Comparison of ENCODE assay signal across 35 cellular contexts in the genomic region with DNA sequence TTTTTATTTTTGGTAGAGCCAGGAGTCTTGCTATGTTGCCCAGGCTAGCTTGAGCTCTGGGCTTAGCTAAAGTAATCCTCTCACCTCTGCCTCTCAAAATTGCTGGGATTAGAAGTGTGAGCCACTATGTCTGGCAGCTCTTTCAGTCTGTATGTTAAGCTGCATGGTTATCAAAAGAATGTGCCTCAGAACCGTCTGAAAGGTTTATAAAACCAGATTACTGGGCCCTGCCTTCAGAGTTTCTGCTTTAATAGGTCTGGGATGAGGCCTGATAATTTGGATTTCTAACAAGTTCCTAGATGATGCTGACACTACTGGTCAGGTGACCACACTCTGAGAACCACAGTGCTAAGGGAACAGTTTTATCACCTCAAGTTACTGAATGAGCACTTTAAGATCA.
"Had no signal": no experiment of that assay in that cellular context is flagged by ENCODE, and none has a peak within 500 bp of the region (broad histone marks: within the 10 kb centered on the region; RNA-seq: fewer than 3 reads in every experiment).

No MANE protein-coding gene starts in this region.

- H3K4me3 ChIP-seq: SJSA1 had no signal

- H3K27me3 Mint-ChIP-seq: activated B cell treated with CpG ODN at 0.5 μM for 24 hours; activated CD4-positive, alpha-beta memory T cell treated with anti-CD3 and anti-CD28 coated beads for 36 hours; activated naive CD8-positive, alpha-beta T cell treated with anti-CD3 and anti-CD28 coated beads for 36 hours; activated T-helper 17 cell treated with anti-CD3 and anti-CD28 coated beads, Interleukin-2, amount 50 U/mL, for 72 hours had no signal

- H3K27ac Mint-ChIP-seq: activated B cell treated with CpG ODN at 0.5 μM for 24 hours; activated CD4-positive, alpha-beta memory T cell treated with anti-CD3 and anti-CD28 coated beads for 36 hours; activated naive CD8-positive, alpha-beta T cell treated with anti-CD3 and anti-CD28 coated beads for 36 hours; activated T-helper 17 cell treated with anti-CD3 and anti-CD28 coated beads, Interleukin-2, amount 50 U/mL, for 72 hours; T-helper 1 cell treated with Interleukin-12 subunit alpha and Interleukin-12 subunit beta and Interleukin-4 antibody, amounts not matched to agents 30 μg/mL and 1 μg/mL, for 36 hours; T-helper 2 cell treated with Interferon-gamma antibody and Interleukin-4, amounts not matched to agents 5 μg/mL and 100 μg/mL, for 36 hours had no signal

- H3K27ac ChIP-seq: brain microvascular endothelial cell, KMS-11, SJSA1 had no signal

- H3K4me1 ChIP-seq: SJSA1 had no signal

- H3K4me3 Mint-ChIP-seq: activated B cell treated with CpG ODN at 0.5 μM for 24 hours; activated CD4-positive, alpha-beta memory T cell treated with anti-CD3 and anti-CD28 coated beads for 36 hours; activated naive CD8-positive, alpha-beta T cell treated with anti-CD3 and anti-CD28 coated beads for 36 hours; activated T-helper 17 cell treated with anti-CD3 and anti-CD28 coated beads, Interleukin-2, amount 50 U/mL, for 72 hours; T-helper 1 cell treated with Interleukin-12 subunit alpha and Interleukin-12 subunit beta and Interleukin-4 antibody, amounts not matched to agents 30 μg/mL and 1 μg/mL, for 36 hours; T-helper 2 cell treated with Interferon-gamma antibody and Interleukin-4, amounts not matched to agents 5 μg/mL and 100 μg/mL, for 36 hours had no signal

- H3K4me1 Mint-ChIP-seq: activated B cell treated with CpG ODN at 0.5 μM for 24 hours; activated naive CD8-positive, alpha-beta T cell treated with anti-CD3 and anti-CD28 coated beads for 36 hours had no signal

- H3K9me3 ChIP-seq: SJSA1, SK-N-SH had no signal

- H3K9me3 Mint-ChIP-seq: activated B cell treated with CpG ODN at 0.5 μM for 24 hours; activated CD4-positive, alpha-beta memory T cell treated with anti-CD3 and anti-CD28 coated beads for 36 hours; activated naive CD8-positive, alpha-beta T cell treated with anti-CD3 and anti-CD28 coated beads for 36 hours; activated T-helper 17 cell treated with anti-CD3 and anti-CD28 coated beads, Interleukin-2, amount 50 U/mL, for 72 hours; T-helper 1 cell treated with Interleukin-12 subunit alpha and Interleukin-12 subunit beta and Interleukin-4 antibody, amounts not matched to agents 30 μg/mL and 1 μg/mL, for 36 hours; T-helper 2 cell treated with Interferon-gamma antibody and Interleukin-4, amounts not matched to agents 5 μg/mL and 100 μg/mL, for 36 hours had no signal

- ATAC-seq: activated T-helper 17 cell treated with anti-CD3 and anti-CD28 coated beads, Interleukin-2, amount 50 U/mL, for 72 hours; Panc1 had no signal

- DNase-seq: activated B cell treated with CpG ODN at 0.5 μM for 24 hours; activated CD4-positive, alpha-beta memory T cell treated with anti-CD3 and anti-CD28 coated beads for 36 hours; activated CD4-positive, alpha-beta T cell treated with anti-CD3 and anti-CD28 coated beads for 4 hours; activated CD4-positive, alpha-beta T cell treated with anti-CD3 and anti-CD28 coated beads, Interleukin-2, amount 50 U/mL, for 1 hour; activated CD4-positive, CD25-positive, alpha-beta regulatory T cell treated with anti-CD3 and anti-CD28 coated beads, Interleukin-2, amount 50 U/mL, for 72 hours; activated CD8-positive, alpha-beta memory T cell treated with anti-CD3 and anti-CD28 coated beads, Interleukin-2, amount 50 U/mL, for 4 hours; activated effector memory CD4-positive, alpha-beta T cell treated with anti-CD3 and anti-CD28 coated beads, Interleukin-2, amount 50 U/mL, for 16 hours; activated naive CD4-positive, alpha-beta T cell; activated naive CD4-positive, alpha-beta T cell treated with anti-CD3 and anti-CD28 coated beads, Interleukin-2, amount 50 U/mL, for 16 hours; activated naive CD8-positive, alpha-beta T cell treated with anti-CD3 and anti-CD28 coated beads for 36 hours; activated T-cell treated with anti-CD3 and anti-CD28 coated beads for 4 hours; activated T-cell treated with anti-CD3 and anti-CD28 coated beads, Interleukin-2, amount 50 U/mL, for 48 hours; amniotic stem cell; aorta; brain microvascular endothelial cell; central memory CD4-positive, alpha-beta T cell; NCI-H1092 treated with DMSO at 0.1 percent for 48 hours; NCI-H1417; NCI-H146; NCI-H187; NCI-H2029 treated with DMSO at 0.1 percent for 48 hours; NCI-H2107; NCI-H2171; NCI-H510A; NCI-H526; NCI-H774; RPMI8226; SHP77 treated with DMSO at 0.1 percent for 48 hours; SK-N-SH had no signal

- H3K27me3 ChIP-seq: brain microvascular endothelial cell, SJSA1 had no signal
